ENCODE assay signal across 3 cellular contexts in the genomic region with DNA sequence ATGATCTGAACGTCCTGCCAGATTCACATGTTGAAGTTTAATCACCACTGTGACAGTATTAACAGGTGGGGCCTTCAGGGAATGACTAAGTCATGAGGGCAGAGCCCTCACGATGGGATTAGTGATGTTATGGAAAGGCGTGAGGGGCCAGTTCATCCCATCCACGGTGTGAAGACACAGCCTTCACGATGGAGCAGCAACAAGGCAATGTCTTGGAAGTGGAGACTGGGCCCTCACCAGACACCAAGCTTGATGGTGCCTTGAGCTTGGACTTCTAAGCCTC.
TF ChIP-seq lines count a peak whose summit lies in the region.

No MANE protein-coding gene starts in this region.

TF ChIP-seq in HEK293, 187 proteins besides CTCF, POLR2A, EP300 and RAD21:
- TF ChIP-seq, protein P1, sequence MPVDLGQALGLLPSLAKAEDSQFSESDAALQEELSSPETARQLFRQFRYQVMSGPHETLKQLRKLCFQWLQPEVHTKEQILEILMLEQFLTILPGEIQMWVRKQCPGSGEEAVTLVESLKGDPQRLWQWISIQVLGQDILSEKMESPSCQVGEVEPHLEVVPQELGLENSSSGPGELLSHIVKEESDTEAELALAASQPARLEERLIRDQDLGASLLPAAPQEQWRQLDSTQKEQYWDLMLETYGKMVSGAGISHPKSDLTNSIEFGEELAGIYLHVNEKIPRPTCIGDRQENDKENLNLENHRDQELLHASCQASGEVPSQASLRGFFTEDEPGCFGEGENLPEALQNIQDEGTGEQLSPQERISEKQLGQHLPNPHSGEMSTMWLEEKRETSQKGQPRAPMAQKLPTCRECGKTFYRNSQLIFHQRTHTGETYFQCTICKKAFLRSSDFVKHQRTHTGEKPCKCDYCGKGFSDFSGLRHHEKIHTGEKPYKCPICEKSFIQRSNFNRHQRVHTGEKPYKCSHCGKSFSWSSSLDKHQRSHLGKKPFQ (tag by site-specific recombination; IDR thresholded peaks at IDR 0.05), result peak; percentile 65; the same call in 1 of the 2 replicates
- TF ChIP-seq ZBTB8A (tag by site-specific recombination; IDR thresholded peaks at IDR 0.05), result no peak
- peak; percentile 50; the same call in 1 of the 2 replicates for TF ChIP-seq SCRT2 (tag by site-specific recombination; IDR thresholded peaks at IDR 0.05)
- no peak for TF ChIP-seq KLF16 (tag by site-specific recombination; IDR thresholded peaks at IDR 0.05)

TF ChIP-seq in IMR-90, 13 proteins besides CTCF, POLR2A, EP300 and RAD21:
- no peak for TF ChIP-seq CEBPB (IDR thresholded peaks at IDR 0.05; ENCODE audit: low read depth, low read length)
- no peak for TF ChIP-seq FOS (IDR thresholded peaks at IDR 0.05; ENCODE audit: low read depth, low read length)
- no peak for TF ChIP-seq RFX5 (IDR thresholded peaks at IDR 0.05; ENCODE audit: low read depth, low read length)
- no peak for TF ChIP-seq BHLHE40 (IDR thresholded peaks at IDR 0.05; ENCODE audit: low read depth, low read length)
- no peak for TF ChIP-seq RCOR1 (IDR thresholded peaks at IDR 0.05; ENCODE audit: insufficient replicate concordance, low read length)
- no peak for TF ChIP-seq MAFK (IDR thresholded peaks at IDR 0.05; ENCODE audit: low read depth, low read length)
- TF ChIP-seq CHD1 (IDR thresholded peaks at IDR 0.05; ENCODE audit: low read depth, low read length), result no peak

TF ChIP-seq in K562, 482 proteins besides CTCF, POLR2A, EP300 and RAD21:
- TF ChIP-seq POLR2AphosphoS2 (IDR thresholded peaks at IDR 0.05; ENCODE audit: low read length) (0 out of 2 replicates have a peak, but pooled peaks have one; percentile 50), TAF1 (IDR thresholded peaks at IDR 0.05; ENCODE audit: control insufficient read depth, extremely low read depth, insufficient read depth, low read length, severe bottlenecking) (no peak), MEIS2 (IDR thresholded peaks at IDR 0.05; ENCODE audit: partially characterized antibody) (peak; percentile 2), GABPB2 (CRISPR knock-in tag; conservative IDR thresholded peaks at IDR 0.05) (no peak), L3MBTL2 (IDR thresholded peaks at IDR 0.05) (peak; percentile 45; the same call in 1 of the 2 replicates)
- TF ChIP-seq, protein P2, sequence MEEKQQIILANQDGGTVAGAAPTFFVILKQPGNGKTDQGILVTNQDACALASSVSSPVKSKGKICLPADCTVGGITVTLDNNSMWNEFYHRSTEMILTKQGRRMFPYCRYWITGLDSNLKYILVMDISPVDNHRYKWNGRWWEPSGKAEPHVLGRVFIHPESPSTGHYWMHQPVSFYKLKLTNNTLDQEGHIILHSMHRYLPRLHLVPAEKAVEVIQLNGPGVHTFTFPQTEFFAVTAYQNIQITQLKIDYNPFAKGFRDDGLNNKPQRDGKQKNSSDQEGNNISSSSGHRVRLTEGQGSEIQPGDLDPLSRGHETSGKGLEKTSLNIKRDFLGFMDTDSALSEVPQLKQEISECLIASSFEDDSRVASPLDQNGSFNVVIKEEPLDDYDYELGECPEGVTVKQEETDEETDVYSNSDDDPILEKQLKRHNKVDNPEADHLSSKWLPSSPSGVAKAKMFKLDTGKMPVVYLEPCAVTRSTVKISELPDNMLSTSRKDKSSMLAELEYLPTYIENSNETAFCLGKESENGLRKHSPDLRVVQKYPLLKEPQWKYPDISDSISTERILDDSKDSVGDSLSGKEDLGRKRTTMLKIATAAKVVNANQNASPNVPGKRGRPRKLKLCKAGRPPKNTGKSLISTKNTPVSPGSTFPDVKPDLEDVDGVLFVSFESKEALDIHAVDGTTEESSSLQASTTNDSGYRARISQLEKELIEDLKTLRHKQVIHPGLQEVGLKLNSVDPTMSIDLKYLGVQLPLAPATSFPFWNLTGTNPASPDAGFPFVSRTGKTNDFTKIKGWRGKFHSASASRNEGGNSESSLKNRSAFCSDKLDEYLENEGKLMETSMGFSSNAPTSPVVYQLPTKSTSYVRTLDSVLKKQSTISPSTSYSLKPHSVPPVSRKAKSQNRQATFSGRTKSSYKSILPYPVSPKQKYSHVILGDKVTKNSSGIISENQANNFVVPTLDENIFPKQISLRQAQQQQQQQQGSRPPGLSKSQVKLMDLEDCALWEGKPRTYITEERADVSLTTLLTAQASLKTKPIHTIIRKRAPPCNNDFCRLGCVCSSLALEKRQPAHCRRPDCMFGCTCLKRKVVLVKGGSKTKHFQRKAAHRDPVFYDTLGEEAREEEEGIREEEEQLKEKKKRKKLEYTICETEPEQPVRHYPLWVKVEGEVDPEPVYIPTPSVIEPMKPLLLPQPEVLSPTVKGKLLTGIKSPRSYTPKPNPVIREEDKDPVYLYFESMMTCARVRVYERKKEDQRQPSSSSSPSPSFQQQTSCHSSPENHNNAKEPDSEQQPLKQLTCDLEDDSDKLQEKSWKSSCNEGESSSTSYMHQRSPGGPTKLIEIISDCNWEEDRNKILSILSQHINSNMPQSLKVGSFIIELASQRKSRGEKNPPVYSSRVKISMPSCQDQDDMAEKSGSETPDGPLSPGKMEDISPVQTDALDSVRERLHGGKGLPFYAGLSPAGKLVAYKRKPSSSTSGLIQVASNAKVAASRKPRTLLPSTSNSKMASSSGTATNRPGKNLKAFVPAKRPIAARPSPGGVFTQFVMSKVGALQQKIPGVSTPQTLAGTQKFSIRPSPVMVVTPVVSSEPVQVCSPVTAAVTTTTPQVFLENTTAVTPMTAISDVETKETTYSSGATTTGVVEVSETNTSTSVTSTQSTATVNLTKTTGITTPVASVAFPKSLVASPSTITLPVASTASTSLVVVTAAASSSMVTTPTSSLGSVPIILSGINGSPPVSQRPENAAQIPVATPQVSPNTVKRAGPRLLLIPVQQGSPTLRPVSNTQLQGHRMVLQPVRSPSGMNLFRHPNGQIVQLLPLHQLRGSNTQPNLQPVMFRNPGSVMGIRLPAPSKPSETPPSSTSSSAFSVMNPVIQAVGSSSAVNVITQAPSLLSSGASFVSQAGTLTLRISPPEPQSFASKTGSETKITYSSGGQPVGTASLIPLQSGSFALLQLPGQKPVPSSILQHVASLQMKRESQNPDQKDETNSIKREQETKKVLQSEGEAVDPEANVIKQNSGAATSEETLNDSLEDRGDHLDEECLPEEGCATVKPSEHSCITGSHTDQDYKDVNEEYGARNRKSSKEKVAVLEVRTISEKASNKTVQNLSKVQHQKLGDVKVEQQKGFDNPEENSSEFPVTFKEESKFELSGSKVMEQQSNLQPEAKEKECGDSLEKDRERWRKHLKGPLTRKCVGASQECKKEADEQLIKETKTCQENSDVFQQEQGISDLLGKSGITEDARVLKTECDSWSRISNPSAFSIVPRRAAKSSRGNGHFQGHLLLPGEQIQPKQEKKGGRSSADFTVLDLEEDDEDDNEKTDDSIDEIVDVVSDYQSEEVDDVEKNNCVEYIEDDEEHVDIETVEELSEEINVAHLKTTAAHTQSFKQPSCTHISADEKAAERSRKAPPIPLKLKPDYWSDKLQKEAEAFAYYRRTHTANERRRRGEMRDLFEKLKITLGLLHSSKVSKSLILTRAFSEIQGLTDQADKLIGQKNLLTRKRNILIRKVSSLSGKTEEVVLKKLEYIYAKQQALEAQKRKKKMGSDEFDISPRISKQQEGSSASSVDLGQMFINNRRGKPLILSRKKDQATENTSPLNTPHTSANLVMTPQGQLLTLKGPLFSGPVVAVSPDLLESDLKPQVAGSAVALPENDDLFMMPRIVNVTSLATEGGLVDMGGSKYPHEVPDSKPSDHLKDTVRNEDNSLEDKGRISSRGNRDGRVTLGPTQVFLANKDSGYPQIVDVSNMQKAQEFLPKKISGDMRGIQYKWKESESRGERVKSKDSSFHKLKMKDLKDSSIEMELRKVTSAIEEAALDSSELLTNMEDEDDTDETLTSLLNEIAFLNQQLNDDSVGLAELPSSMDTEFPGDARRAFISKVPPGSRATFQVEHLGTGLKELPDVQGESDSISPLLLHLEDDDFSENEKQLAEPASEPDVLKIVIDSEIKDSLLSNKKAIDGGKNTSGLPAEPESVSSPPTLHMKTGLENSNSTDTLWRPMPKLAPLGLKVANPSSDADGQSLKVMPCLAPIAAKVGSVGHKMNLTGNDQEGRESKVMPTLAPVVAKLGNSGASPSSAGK (IDR thresholded peaks at IDR 0.05), result 0 out of 2 replicates have a peak, but pooled peaks have one; percentile 17
